ENCODE assay signal across 1 cellular context in genomic region chr14:23034498-23035302, GRCh38.
TF ChIP-seq lines count a peak whose summit lies in the region.

PSMB5 (minus strand) TSS chr14:23034900; CDS start chr14:23034881, 19 bp downstream.

TF ChIP-seq in HEK293, 187 proteins besides CTCF, POLR2A, EP300 and RAD21 (continued from another document and continues in another):
- TF ChIP-seq ZNF148 (tag by site-specific recombination; IDR thresholded peaks at IDR 0.05; ENCODE audit: borderline replicate concordance), result no peak
- peak; percentile 77; the same call in 1 of the 2 replicates for TF ChIP-seq ZBTB48 (tag by site-specific recombination; IDR thresholded peaks at IDR 0.05)
- peak; percentile 61; the same call in 1 of the 2 replicates for TF ChIP-seq TRIM28 (IDR thresholded peaks at IDR 0.05; ENCODE audit: borderline replicate concordance, low read length)
- no peak for TF ChIP-seq ZNF660 (tag by site-specific recombination; IDR thresholded peaks at IDR 0.05)
- TF ChIP-seq ZNF366 (tag by site-specific recombination; conservative IDR thresholded peaks at IDR 0.05), result no peak
- peak; percentile 36; the same call in 1 of the 2 replicates for TF ChIP-seq OVOL3 (tag by site-specific recombination; IDR thresholded peaks at IDR 0.05)
- TF ChIP-seq ZNF555 (tag by site-specific recombination; conservative IDR thresholded peaks at IDR 0.05), result no peak
- no peak for TF ChIP-seq ZBTB49 (tag by site-specific recombination; IDR thresholded peaks at IDR 0.05; ENCODE audit: low read depth)
- peak; percentile 89 for TF ChIP-seq ZNF600 (tag by site-specific recombination; IDR thresholded peaks at IDR 0.05)
- no peak for TF ChIP-seq ZNF266 (tag by site-specific recombination; IDR thresholded peaks at IDR 0.05; ENCODE audit: low read depth)
- no peak for TF ChIP-seq ZNF510 (tag by site-specific recombination; IDR thresholded peaks at IDR 0.05; ENCODE audit: insufficient replicate concordance)
- peak; percentile 34 for TF ChIP-seq ZBTB26 (tag by site-specific recombination; optimal IDR thresholded peaks at IDR 0.05)
- no peak for TF ChIP-seq ELK4 (IDR thresholded peaks at IDR 0.05; ENCODE audit: borderline replicate concordance, low read depth, low read length)
- no peak for TF ChIP-seq ZNF747 (tag by site-specific recombination; IDR thresholded peaks at IDR 0.05)
- TF ChIP-seq, protein P1, sequence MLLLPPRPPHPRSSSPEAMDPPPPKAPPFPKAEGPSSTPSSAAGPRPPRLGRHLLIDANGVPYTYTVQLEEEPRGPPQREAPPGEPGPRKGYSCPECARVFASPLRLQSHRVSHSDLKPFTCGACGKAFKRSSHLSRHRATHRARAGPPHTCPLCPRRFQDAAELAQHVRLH (tag by site-specific recombination; IDR thresholded peaks at IDR 0.05), result no peak; the same call in 1 of the 2 replicates
- no peak for TF ChIP-seq ZNF132 (tag by site-specific recombination; IDR thresholded peaks at IDR 0.05; ENCODE audit: borderline replicate concordance)
- TF ChIP-seq ZNF169 (tag by site-specific recombination; IDR thresholded peaks at IDR 0.05), result no peak
- TF ChIP-seq ZSCAN23 (tag by site-specific recombination; IDR thresholded peaks at IDR 0.05), result no peak
- TF ChIP-seq SP2 (tag by site-specific recombination; IDR thresholded peaks at IDR 0.05), result peak; percentile 62
- TF ChIP-seq ZFP69B (tag by site-specific recombination; IDR thresholded peaks at IDR 0.05), result no peak
- TF ChIP-seq, protein P2, sequence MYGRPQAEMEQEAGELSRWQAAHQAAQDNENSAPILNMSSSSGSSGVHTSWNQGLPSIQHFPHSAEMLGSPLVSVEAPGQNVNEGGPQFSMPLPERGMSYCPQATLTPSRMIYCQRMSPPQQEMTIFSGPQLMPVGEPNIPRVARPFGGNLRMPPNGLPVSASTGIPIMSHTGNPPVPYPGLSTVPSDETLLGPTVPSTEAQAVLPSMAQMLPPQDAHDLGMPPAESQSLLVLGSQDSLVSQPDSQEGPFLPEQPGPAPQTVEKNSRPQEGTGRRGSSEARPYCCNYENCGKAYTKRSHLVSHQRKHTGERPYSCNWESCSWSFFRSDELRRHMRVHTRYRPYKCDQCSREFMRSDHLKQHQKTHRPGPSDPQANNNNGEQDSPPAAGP (tag by site-specific recombination; IDR thresholded peaks at IDR 0.05), result peak; percentile 33; the same call in 1 of the 2 replicates
- no peak for TF ChIP-seq ZNF530 (tag by site-specific recombination; IDR thresholded peaks at IDR 0.05; ENCODE audit: low read depth)
- TF ChIP-seq ZNF138 (tag by site-specific recombination; IDR thresholded peaks at IDR 0.05; ENCODE audit: borderline replicate concordance), result no peak
- no peak; the same call in 1 of the 2 replicates for TF ChIP-seq ZNF146 (tag by site-specific recombination; IDR thresholded peaks at IDR 0.05)
- no peak for TF ChIP-seq GLIS2 (tag by site-specific recombination; IDR thresholded peaks at IDR 0.05)
- peak; percentile 12; the same call in 1 of the 2 replicates for TF ChIP-seq ZNF394 (tag by site-specific recombination; IDR thresholded peaks at IDR 0.05; ENCODE audit: borderline replicate concordance)
- no peak for TF ChIP-seq ZBTB6 (tag by site-specific recombination; IDR thresholded peaks at IDR 0.05)
- TF ChIP-seq ZNF121 (tag by site-specific recombination; IDR thresholded peaks at IDR 0.05), result no peak
- TF ChIP-seq ZNF37A (tag by site-specific recombination; IDR thresholded peaks at IDR 0.05), result no peak
- TF ChIP-seq ZFP3 (tag by site-specific recombination; IDR thresholded peaks at IDR 0.05; ENCODE audit: low read depth), result no peak
- TF ChIP-seq BCL11B (tag by site-specific recombination; IDR thresholded peaks at IDR 0.05; ENCODE audit: low read depth), result no peak
- TF ChIP-seq TCF7L2 (IDR thresholded peaks at IDR 0.05; ENCODE audit: borderline replicate concordance, low read depth, low read length), result no peak
- TF ChIP-seq GFI1B (tag by site-specific recombination; IDR thresholded peaks at IDR 0.05), result no peak
- no peak for TF ChIP-seq ZNF133 (tag by site-specific recombination; IDR thresholded peaks at IDR 0.05)
- no peak for TF ChIP-seq ZNF292 (tag by site-specific recombination; IDR thresholded peaks at IDR 0.05; ENCODE audit: borderline replicate concordance, low read depth)
- TF ChIP-seq ZXDB (tag by site-specific recombination; IDR thresholded peaks at IDR 0.05), result peak; percentile 89
- no peak for TF ChIP-seq ZNF174 (tag by site-specific recombination; IDR thresholded peaks at IDR 0.05)
- TF ChIP-seq ZNF548 (tag by site-specific recombination; IDR thresholded peaks at IDR 0.05), result no peak
- TF ChIP-seq ZNF155 (tag by site-specific recombination; IDR thresholded peaks at IDR 0.05), result no peak
- no peak for TF ChIP-seq ZNF654 (tag by site-specific recombination; IDR thresholded peaks at IDR 0.05; ENCODE audit: low read depth)
- no peak for TF ChIP-seq ZNF558 (tag by site-specific recombination; IDR thresholded peaks at IDR 0.05)
- TF ChIP-seq ZNF830 (tag by site-specific recombination; IDR thresholded peaks at IDR 0.05; ENCODE audit: low read depth), result no peak
- TF ChIP-seq ZNF621 (tag by site-specific recombination; IDR thresholded peaks at IDR 0.05), result no peak
- TF ChIP-seq ZSCAN4 (tag by site-specific recombination; IDR thresholded peaks at IDR 0.05), result no peak
- peak; percentile 46 for TF ChIP-seq ZNF324 (tag by site-specific recombination; IDR thresholded peaks at IDR 0.05)
- no peak for TF ChIP-seq ZNF664 (tag by site-specific recombination; IDR thresholded peaks at IDR 0.05)
- TF ChIP-seq, protein P3, sequence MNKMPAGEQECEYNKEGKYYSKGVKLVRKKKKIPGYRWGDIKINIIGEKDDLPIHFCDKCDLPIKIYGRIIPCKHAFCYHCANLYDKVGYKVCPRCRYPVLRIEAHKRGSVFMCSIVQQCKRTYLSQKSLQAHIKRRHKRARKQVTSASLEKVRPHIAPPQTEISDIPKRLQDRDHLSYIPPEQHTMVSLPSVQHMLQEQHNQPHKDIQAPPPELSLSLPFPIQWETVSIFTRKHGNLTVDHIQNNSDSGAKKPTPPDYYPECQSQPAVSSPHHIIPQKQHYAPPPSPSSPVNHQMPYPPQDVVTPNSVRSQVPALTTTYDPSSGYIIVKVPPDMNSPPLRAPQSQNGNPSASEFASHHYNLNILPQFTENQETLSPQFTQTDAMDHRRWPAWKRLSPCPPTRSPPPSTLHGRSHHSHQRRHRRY (tag by site-specific recombination; IDR thresholded peaks at IDR 0.05), result no peak
- no peak for TF ChIP-seq ZNF473 (tag by site-specific recombination; IDR thresholded peaks at IDR 0.05)
- TF ChIP-seq, protein P4, sequence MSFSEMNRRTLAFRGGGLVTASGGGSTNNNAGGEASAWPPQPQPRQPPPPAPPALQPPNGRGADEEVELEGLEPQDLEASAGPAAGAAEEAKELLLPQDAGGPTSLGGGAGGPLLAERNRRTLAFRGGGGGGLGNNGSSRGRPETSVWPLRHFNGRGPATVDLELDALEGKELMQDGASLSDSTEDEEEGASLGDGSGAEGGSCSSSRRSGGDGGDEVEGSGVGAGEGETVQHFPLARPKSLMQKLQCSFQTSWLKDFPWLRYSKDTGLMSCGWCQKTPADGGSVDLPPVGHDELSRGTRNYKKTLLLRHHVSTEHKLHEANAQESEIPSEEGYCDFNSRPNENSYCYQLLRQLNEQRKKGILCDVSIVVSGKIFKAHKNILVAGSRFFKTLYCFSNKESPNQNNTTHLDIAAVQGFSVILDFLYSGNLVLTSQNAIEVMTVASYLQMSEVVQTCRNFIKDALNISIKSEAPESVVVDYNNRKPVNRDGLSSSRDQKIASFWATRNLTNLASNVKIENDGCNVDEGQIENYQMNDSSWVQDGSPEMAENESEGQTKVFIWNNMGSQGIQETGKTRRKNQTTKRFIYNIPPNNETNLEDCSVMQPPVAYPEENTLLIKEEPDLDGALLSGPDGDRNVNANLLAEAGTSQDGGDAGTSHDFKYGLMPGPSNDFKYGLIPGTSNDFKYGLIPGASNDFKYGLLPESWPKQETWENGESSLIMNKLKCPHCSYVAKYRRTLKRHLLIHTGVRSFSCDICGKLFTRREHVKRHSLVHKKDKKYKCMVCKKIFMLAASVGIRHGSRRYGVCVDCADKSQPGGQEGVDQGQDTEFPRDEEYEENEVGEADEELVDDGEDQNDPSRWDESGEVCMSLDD (tag by site-specific recombination; IDR thresholded peaks at IDR 0.05), result no peak
- peak; percentile 98 for TF ChIP-seq ZNF629 (tag by site-specific recombination; IDR thresholded peaks at IDR 0.05)
- TF ChIP-seq MZF1 (tag by site-specific recombination; IDR thresholded peaks at IDR 0.05; ENCODE audit: borderline replicate concordance), result no peak
- no peak; the same call in 1 of the 2 replicates for TF ChIP-seq GLIS1 (tag by site-specific recombination; IDR thresholded peaks at IDR 0.05)
- TF ChIP-seq BCL11A (tag by site-specific recombination; IDR thresholded peaks at IDR 0.05; ENCODE audit: low read depth), result no peak
- peak; percentile 38; the same call in 1 of the 2 replicates for TF ChIP-seq ZNF610 (tag by site-specific recombination; IDR thresholded peaks at IDR 0.05; ENCODE audit: borderline replicate concordance)
